ENCODE assay signal across 10 cellular contexts in the genomic region with DNA sequence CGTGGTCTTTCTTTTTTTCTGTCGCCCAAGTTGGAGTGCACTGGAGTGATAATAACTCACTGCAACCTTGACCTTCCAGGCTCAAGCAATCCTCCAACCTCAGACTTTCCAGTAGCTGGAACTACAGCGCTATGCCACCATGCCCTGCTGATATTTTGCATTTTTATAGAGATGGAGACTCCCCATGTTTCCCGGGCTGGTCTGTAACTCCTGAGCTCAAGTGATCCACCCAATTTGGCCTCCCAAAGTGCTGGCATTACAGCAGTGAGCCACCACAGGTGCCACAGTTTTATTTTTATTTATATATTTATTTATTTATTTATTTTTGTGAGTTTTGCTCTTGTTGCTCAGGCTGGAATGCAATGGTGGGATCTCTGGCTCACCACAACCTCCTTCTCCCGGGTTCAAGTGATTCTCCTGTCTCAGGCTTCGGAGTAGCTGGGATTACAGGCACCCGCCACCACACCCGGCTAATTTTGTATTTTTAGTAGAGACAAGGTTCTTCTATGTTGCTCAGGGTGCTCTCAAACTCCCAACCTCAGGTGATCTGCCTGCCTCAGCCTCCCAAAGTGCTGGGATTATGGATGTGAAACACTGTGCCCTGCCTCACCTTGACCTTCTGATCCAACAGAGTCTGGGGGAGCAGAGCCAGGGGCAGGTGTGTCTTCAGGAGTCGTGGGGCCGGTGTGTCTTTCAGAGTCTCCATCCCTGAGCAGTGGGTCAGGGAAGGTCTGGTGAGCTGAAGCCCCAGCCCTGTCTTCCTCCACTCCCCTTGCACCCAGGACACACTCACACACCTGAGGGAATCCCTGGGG. TPM values are rescaled to one million over a fixed set of nuclear protein-coding genes. Genes with fewer than 3 reads are reported as not detected.
DNase-seq lines count a peak whose midpoint lies in the region; ATAC-seq and TF ChIP-seq lines count a peak whose summit lies in the region.
"Not testable (repeated sequence)": the region's sequence is repeated elsewhere in the genome, so short reads cannot be mapped to it uniquely, and the experiment has no call there.
"Had no signal": no experiment of that assay in that cellular context is flagged by ENCODE, and none has a peak within 500 bp of the region (broad histone marks: within the 10 kb centered on the region; RNA-seq: fewer than 3 reads in every experiment).

No MANE protein-coding gene starts in this region.

- POLR2A ChIA-PET in activated naive CD8-positive, alpha-beta T cell treated with anti-CD3 and anti-CD28 coated beads, Interleukin-2, amount 10 ng/mL, durations not matched to agents 7 days and 5 days (lab: Charles Lee), result not testable (repeated sequence)

- not testable (repeated sequence) for H3K9me3 Mint-ChIP-seq in CD14-positive monocyte; activated naive CD8-positive, alpha-beta T cell treated with anti-CD3 and anti-CD28 coated beads, Interleukin-2, amount 10 ng/mL, durations not matched to agents 7 days and 5 days

- intact Hi-C loops in CD14-positive monocyte (cut with micrococcal nuclease); esophagus muscularis mucosa (cut with DNase I); sigmoid colon (cut with DNase I): not testable (repeated sequence)

- H3K4me1 ChIP-seq in esophagus muscularis mucosa, result peaks cover 18 to 23% (median 19%) of the 10 kb centered on the region in 4 donors
- H3K4me1 ChIP-seq in neutrophil (ENCODE audit: control insufficient read depth in 1 of 2, insufficient read depth in 1 of 2, low read depth in 1 of 2, low read length in 1 of 2), result peaks cover 40 to 46% of the 10 kb centered on the region in 2 experiments
- H3K4me1 ChIP-seq in sigmoid colon, result not testable (repeated sequence)
- peaks cover 32 to 39% (median 34%) of the 10 kb centered on the region in 4 donors for H3K4me1 ChIP-seq in upper lobe of left lung

- peaks cover 46 to 57% of the 10 kb centered on the region in 2 donors for H3K36me3 Mint-ChIP-seq in CD14-positive monocyte
- not testable (repeated sequence) for H3K36me3 Mint-ChIP-seq in activated naive CD8-positive, alpha-beta T cell treated with anti-CD3 and anti-CD28 coated beads, Interleukin-2, amount 10 ng/mL, durations not matched to agents 7 days and 5 days

- not testable (repeated sequence) for DNase-seq in CD14-positive monocyte (ENCODE audit: low spot score); activated naive CD8-positive, alpha-beta T cell treated with anti-CD3 and anti-CD28 coated beads, Interleukin-2, amount 10 ng/mL, durations not matched to agents 7 days and 5 days; upper lobe of left lung
- peak; percentile 51 for DNase-seq in activated CD8-positive, alpha-beta memory T cell treated with anti-CD3 and anti-CD28 coated beads for 24 hours
- DNase-seq in esophagus muscularis mucosa (ENCODE audit: extremely low spot score), result peak; percentile 62
- peak; percentile 33 for DNase-seq in left lobe of liver (ENCODE audit: low spot score)
- DNase-seq in sigmoid colon, result peak; percentile 54

- not testable (repeated sequence) for TF ChIP-seq CTCF in CD14-positive monocyte (IDR thresholded peaks at IDR 0.05); esophagus muscularis mucosa (IDR thresholded peaks at IDR 0.05); neutrophil (IDR thresholded peaks at IDR 0.05); sigmoid colon (IDR thresholded peaks at IDR 0.05); upper lobe of left lung (IDR thresholded peaks at IDR 0.05)

- not testable (repeated sequence) for H3K27ac ChIP-seq in esophagus muscularis mucosa (replicated peaks in 1 of 4); sigmoid colon
- H3K27ac ChIP-seq in neutrophil (peak overlapping the region; percentile 89), upper lobe of left lung (peak overlapping the region; percentile 71 to 86 (median 82))

- H3K27me3 ChIP-seq in esophagus muscularis mucosa, neutrophil, sigmoid colon, upper lobe of left lung: not testable (repeated sequence)

- H3K4me3 Mint-ChIP-seq in CD14-positive monocyte, result peak overlapping the region in 1 of 2 donors; percentile 57
- H3K4me3 Mint-ChIP-seq in activated naive CD8-positive, alpha-beta T cell treated with anti-CD3 and anti-CD28 coated beads, Interleukin-2, amount 10 ng/mL, durations not matched to agents 7 days and 5 days, result not testable (repeated sequence)

- not testable (repeated sequence) for TF ChIP-seq EP300 in esophagus muscularis mucosa (IDR thresholded peaks at IDR 0.05); sigmoid colon (IDR thresholded peaks at IDR 0.05); upper lobe of left lung (IDR thresholded peaks at IDR 0.05)

- H3K36me3 ChIP-seq in esophagus muscularis mucosa (peaks cover 0 to 23% (median 8%) of the 10 kb centered on the region in 4 donors), neutrophil (peaks cover 51% of the 10 kb centered on the region), upper lobe of left lung (peaks cover 0 to 30% (median 26%) of the 10 kb centered on the region in 4 donors)
- not testable (repeated sequence) for H3K36me3 ChIP-seq in sigmoid colon

- H3K27ac Mint-ChIP-seq in CD14-positive monocyte, result peak overlapping the region in 6 of 7 donors; percentile 27 to 96 (median 68)
- peak overlapping the region; percentile 38 for H3K27ac Mint-ChIP-seq in activated naive CD8-positive, alpha-beta T cell treated with anti-CD3 and anti-CD28 coated beads, Interleukin-2, amount 10 ng/mL, durations not matched to agents 7 days and 5 days

- TF ChIP-seq POLR2A in esophagus muscularis mucosa (IDR thresholded peaks at IDR 0.05; ENCODE audit: low read depth); sigmoid colon (IDR thresholded peaks at IDR 0.05); upper lobe of left lung (IDR thresholded peaks at IDR 0.05): not testable (repeated sequence)

- not testable (repeated sequence) for H3K27me3 Mint-ChIP-seq in CD14-positive monocyte (ENCODE audit: low read depth in 3 of 3); activated naive CD8-positive, alpha-beta T cell treated with anti-CD3 and anti-CD28 coated beads, Interleukin-2, amount 10 ng/mL, durations not matched to agents 7 days and 5 days

- H3K4me3 ChIP-seq in esophagus muscularis mucosa, sigmoid colon: not testable (repeated sequence)
- H3K4me3 ChIP-seq in neutrophil (ENCODE audit: low read depth in 1 of 2, low read length in 1 of 2) (peak overlapping the region; percentile 15 to 70), upper lobe of left lung (peak overlapping the region in 1 of 4 donors; percentile 56)

- peaks cover 47% of the 10 kb centered on the region for H3K4me1 Mint-ChIP-seq in CD14-positive monocyte
- H3K4me1 Mint-ChIP-seq in activated naive CD8-positive, alpha-beta T cell treated with anti-CD3 and anti-CD28 coated beads, Interleukin-2, amount 10 ng/mL, durations not matched to agents 7 days and 5 days, result peaks cover 14% of the 10 kb centered on the region

- WGBS in esophagus muscularis mucosa, result 91% methylated on average over 10 of the region's 10 CpGs
- 91 to 92% methylated on average over 10 of the region's 10 CpGs for WGBS in sigmoid colon, 2 donors
- WGBS in upper lobe of left lung, 2 donors, result 96% methylated on average over 9 to 10 of the region's 10 CpGs

- ATAC-seq in activated naive CD8-positive, alpha-beta T cell treated with anti-CD3 and anti-CD28 coated beads, Interleukin-2, amount 10 ng/mL, durations not matched to agents 7 days and 5 days (ENCODE audit: low read depth); left lobe of liver; upper lobe of left lung (ENCODE audit: low FRiP score in 2 of 2): not testable (repeated sequence)

- H3K9me3 ChIP-seq in esophagus muscularis mucosa, neutrophil, sigmoid colon, upper lobe of left lung: not testable (repeated sequence)

RNA-seq across cellular contexts. Expression of gene SULT1A1, which starts 2.0 kb away (rescaled TPM):
- polyA plus RNA-seq in CD14-positive monocyte (100 to 1,000 TPM; 320 to 362 TPM), sigmoid colon (100 to 1,000 TPM in 2 of 3 donors, 10 to 100 TPM in 1; 89.4 to 283 (median 276) TPM)
- 10 to 100 TPM; 16.3 to 17.5 TPM for total RNA-seq in activated naive CD8-positive, alpha-beta T cell treated with anti-CD3 and anti-CD28 coated beads, Interleukin-2, amount 10 ng/mL, durations not matched to agents 7 days and 5 days
- total RNA-seq in esophagus muscularis mucosa (10 to 100 TPM; 10.4 to 22.0 (median 16.7) TPM), left lobe of liver (179 TPM), sigmoid colon (10 to 100 TPM; 10.2 to 27.7 (median 15.0) TPM), upper lobe of left lung (100 to 1,000 TPM in 4 of 6 donors, 10 to 100 TPM in 2; 46.0 to 180 (median 124) TPM)

RNA-seq across cellular contexts. Expression of gene SULT1A2, which starts 11.0 kb away (rescaled TPM):
- polyA plus RNA-seq in CD14-positive monocyte (1 to 10 TPM in 1 of 2 donors, not detected in 1; 1.1 TPM), sigmoid colon (100 to 1,000 TPM in 1 of 3 donors, 10 to 100 TPM in 2; 20.4 to 101 (median 25.1) TPM)
- total RNA-seq in activated naive CD8-positive, alpha-beta T cell treated with anti-CD3 and anti-CD28 coated beads, Interleukin-2, amount 10 ng/mL, durations not matched to agents 7 days and 5 days, result 1 to 10 TPM in 1 of 2 experiments, under 1 TPM in 1; 0.91 to 1.0 TPM
- total RNA-seq in esophagus muscularis mucosa (1 to 10 TPM in 2 of 4 donors, under 1 TPM in 1, not detected in 1; 0.97 to 1.8 (median 1.3) TPM), left lobe of liver (50.3 TPM), sigmoid colon (1 to 10 TPM in 1 of 4 donors, under 1 TPM in 1, not detected in 2; 0.71 to 1.9 TPM), upper lobe of left lung (10 to 100 TPM in 5 of 6 donors, 1 to 10 TPM in 1; 5.7 to 40.8 (median 17.5) TPM)
- total RNA-seq: HFFc6 had no signal
- polyA plus RNA-seq: CD4-positive, CD25-positive, alpha-beta regulatory T cell had no signal

RNA-seq across cellular contexts. Expression of gene NPIPB8, which starts 30.0 kb away (rescaled TPM):
- polyA plus RNA-seq in CD14-positive monocyte, result not detected
- 1 to 10 TPM; 1.1 to 2.4 TPM for total RNA-seq in activated naive CD8-positive, alpha-beta T cell treated with anti-CD3 and anti-CD28 coated beads, Interleukin-2, amount 10 ng/mL, durations not matched to agents 7 days and 5 days
- total RNA-seq in esophagus muscularis mucosa, result not detected
- total RNA-seq in left lobe of liver, result 3.2 TPM
- total RNA-seq in sigmoid colon, result 1 to 10 TPM in 1 of 4 donors, under 1 TPM in 2, not detected in 1; 0.27 to 1.8 (median 0.55) TPM
- polyA plus RNA-seq in sigmoid colon, result under 1 TPM in 1 of 3 donors, not detected in 2; 0.12 TPM
- 1 to 10 TPM in 1 of 6 donors, under 1 TPM in 1, not detected in 4; 0.67 to 2.3 TPM for total RNA-seq in upper lobe of left lung
- polyA plus RNA-seq: CD4-positive, CD25-positive, alpha-beta regulatory T cell had no signal

RNA-seq across cellular contexts. Expression of gene SGF29, which starts 54.2 kb away (rescaled TPM):
- polyA plus RNA-seq in CD14-positive monocyte, result 10 to 100 TPM; 18.8 to 24.3 TPM
- 10 to 100 TPM; 47.0 to 49.8 TPM for total RNA-seq in activated naive CD8-positive, alpha-beta T cell treated with anti-CD3 and anti-CD28 coated beads, Interleukin-2, amount 10 ng/mL, durations not matched to agents 7 days and 5 days
- total RNA-seq in esophagus muscularis mucosa, result 10 to 100 TPM; 33.2 to 43.4 (median 39.9) TPM
- total RNA-seq in left lobe of liver, result 19.3 TPM
- total RNA-seq in sigmoid colon, result 10 to 100 TPM; 38.5 to 58.7 (median 44.9) TPM
- polyA plus RNA-seq in sigmoid colon, result 10 to 100 TPM; 13.2 to 22.9 (median 15.6) TPM
- 10 to 100 TPM; 24.8 to 67.1 (median 37.3) TPM for total RNA-seq in upper lobe of left lung
